Comparison of ENCODE assay signal across 8 cellular contexts in the genomic region with DNA sequence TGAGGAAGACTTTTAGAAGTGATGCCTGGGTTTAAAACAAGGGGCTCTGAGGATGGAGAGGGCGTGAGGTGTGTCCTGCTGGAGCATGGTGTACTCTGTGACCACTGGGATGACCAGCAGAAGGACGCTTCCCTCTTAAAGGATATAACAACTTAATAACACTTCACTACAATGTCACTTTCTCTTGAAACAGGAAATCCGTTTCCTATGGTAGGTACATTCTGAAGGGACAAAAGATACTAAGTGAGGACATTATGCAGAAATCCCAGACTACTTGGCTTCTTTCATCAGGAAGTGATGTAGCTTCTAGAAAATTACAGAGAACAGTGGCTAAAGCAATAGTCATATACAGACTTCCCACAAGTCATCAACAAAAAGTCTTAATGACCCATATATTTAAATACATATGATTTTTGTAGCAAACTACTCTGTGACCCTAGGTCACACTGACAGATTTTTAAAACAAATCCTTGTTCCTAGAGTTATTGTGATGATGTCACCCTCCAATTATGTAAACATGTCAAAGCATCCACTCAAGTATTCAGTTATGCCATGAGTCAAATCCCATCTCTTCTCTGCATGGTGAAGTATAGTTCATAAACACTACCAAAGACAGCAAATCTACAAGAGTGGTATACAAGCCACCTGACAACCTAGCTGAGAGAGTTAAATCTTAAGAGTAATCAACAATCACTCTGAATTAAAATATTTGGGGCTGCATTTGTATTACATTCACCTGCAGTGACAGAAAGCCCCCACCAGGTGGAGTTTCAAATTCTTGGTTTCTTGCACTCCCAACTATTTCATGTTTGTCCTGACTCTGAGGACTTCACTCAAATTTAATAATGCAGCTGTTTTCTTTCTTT. TPM values are rescaled to one million over a fixed set of nuclear protein-coding genes. Genes with fewer than 3 reads are reported as not detected.
DNase-seq lines count a peak whose midpoint lies in the region; ATAC-seq, FAIRE-seq and TF ChIP-seq lines count a peak whose summit lies in the region.

No MANE protein-coding gene starts in this region.

- CTCF ChIA-PET in A549 (lab: Yijun Ruan, JAX) = interaction anchor here (0.5 to 2.8 kb wide), 21 partner anchors 8 to 704 kb away, joined by 3 to 29 read pairs (median 4); no protein-coding TSS in a partner anchor

- TF ChIP-seq POLR2A in A549 (IDR thresholded peaks at IDR 0.05; ENCODE audit: low read length) = no peak

- FAIRE-seq in A549 (lab: Jason Lieb, UNC) = no peak

- 0 out of 5 replicates have a peak, but pooled peaks have one; percentile 11 to 30 for TF ChIP-seq RAD21 in A549 (conservative IDR thresholded peaks at IDR 0.05 in 1 of 2, IDR thresholded peaks at IDR 0.05 in 1 of 2)

- H3K4me2 ChIP-seq in A549 (no peak overlapping the region; the same call in 2 of the 3 replicates), OCI-LY1 (ENCODE audit: low read length) (no peak overlapping the region), hepatocyte (no peak overlapping the region)

- no peak for TF ChIP-seq EP300 in A549 (IDR thresholded peaks at IDR 0.05)

- DNase-seq in A549 (ENCODE audit: low read depth in 1 of 2, low spot score in 1 of 2) (peak; percentile 10 to 44), GM04504 (ENCODE audit: low read depth) (peak; percentile 77), astrocyte of the cerebellum (ENCODE audit: low read depth) (peak; percentile 19), hepatocyte (ENCODE audit: low spot score) (peak; percentile 58), HK-2 (ENCODE audit: unreplicated experiment) (no peak)
- DNase-seq in stimulated activated CD4-positive, alpha-beta T cell treated with anti-CD3 and anti-CD28 coated beads, Interleukin-15, amount 100 ng/mL, for 24 hours = peak; percentile 43

- no peaks in the 10 kb centered on the region for H3F3A ChIP-seq in OCI-LY1 (ENCODE audit: insufficient read depth, low read length)

- H3K4me1 ChIP-seq in A549 (peaks cover 10% of the 10 kb centered on the region), OCI-LY1 (ENCODE audit: insufficient read depth, low read length, severe bottlenecking) (no peaks in the 10 kb centered on the region), hepatocyte (ENCODE audit: insufficient read depth) (peaks cover 24% of the 10 kb centered on the region)

- H3K9me3 ChIP-seq in A549 = no peaks in the 10 kb centered on the region
- H3K9me3 ChIP-seq in OCI-LY1 (ENCODE audit: low read length) = no peaks in the 10 kb centered on the region
- no peaks in the 10 kb centered on the region for H3K9me3 ChIP-seq in hepatocyte (ENCODE audit: low read depth)

- H4K20me1 ChIP-seq in OCI-LY1 (ENCODE audit: insufficient read depth, low read length) (no peaks in the 10 kb centered on the region), hepatocyte (ENCODE audit: insufficient read depth, poor library complexity, severe bottlenecking) (no peaks in the 10 kb centered on the region)

- ATAC-seq in A549 (peak in 1 of 2 experiments; percentile 60; a peak in 2 of 6 replicates), HG03571 (IDR thresholded peaks at IDR 0.05; ENCODE audit: unreplicated experiment) (no peak)

- H2AFZ ChIP-seq in OCI-LY1 (ENCODE audit: low read length) (no peak overlapping the region), hepatocyte (no peak overlapping the region)

- WGBS in A549 (ENCODE audit: missing lambda C conversion rate) = 92% methylated on average over 3 of the region's 3 CpGs
- WGBS in hepatocyte (ENCODE audit: low lambda C conversion rate, missing lambda C conversion rate) = 85% methylated on average over 3 of the region's 3 CpGs

- H3K36me3 ChIP-seq in OCI-LY1 (ENCODE audit: insufficient read depth, low read length) (peaks cover 65% of the 10 kb centered on the region), hepatocyte (replicated peaks; ENCODE audit: insufficient read depth, low read depth) (no peaks in the 10 kb centered on the region)

- no peaks in the 10 kb centered on the region for H3K27me3 ChIP-seq in OCI-LY1 (ENCODE audit: insufficient read depth, low read length)
- H3K27me3 ChIP-seq in hepatocyte = no peaks in the 10 kb centered on the region

- no peak overlapping the region for H3K27ac ChIP-seq in A549
- no peak overlapping the region for H3K27ac ChIP-seq in OCI-LY1 (ENCODE audit: low read depth, low read length, poor library complexity, severe bottlenecking)
- H3K27ac ChIP-seq in hepatocyte = no peak overlapping the region

- no peaks in the 10 kb centered on the region for H3K79me2 ChIP-seq in OCI-LY1 (ENCODE audit: insufficient read depth, low read length)
- peaks cover 5% of the 10 kb centered on the region for H3K79me2 ChIP-seq in hepatocyte

- no peak overlapping the region for H3K4me3 ChIP-seq in A549
- H3K4me3 ChIP-seq in OCI-LY1 (ENCODE audit: low read depth, low read length, poor library complexity, severe bottlenecking) = no peak overlapping the region
- H3K4me3 ChIP-seq in astrocyte of the cerebellum (ENCODE audit: low read depth, low read length) = no peak overlapping the region
- no peak overlapping the region for H3K4me3 ChIP-seq in hepatocyte

- TF ChIP-seq CTCF in A549 (IDR thresholded peaks at IDR 0.05) (peak; percentile 52), OCI-LY1 (IDR thresholded peaks at IDR 0.05; ENCODE audit: low read length) (peak; percentile 86), astrocyte of the cerebellum (IDR thresholded peaks at IDR 0.05; ENCODE audit: low read depth, low read length, missing control alignments) (peak; percentile 80), hepatocyte (IDR thresholded peaks at IDR 0.05; ENCODE audit: poor library complexity) (peak; percentile 87)

- POLR2A ChIA-PET in A549 (lab: Yijun Ruan, JAX) = no interaction called here

- no peak overlapping the region for H3K9ac ChIP-seq in OCI-LY1 (ENCODE audit: low read length)

- in situ Hi-C loops in astrocyte of the cerebellum (cut with HindIII; ENCODE audit: low sequenced_read_pairs) = no loop called here

- H3K9me2 ChIP-seq in OCI-LY1 (ENCODE audit: low read depth, low read length) (no peaks in the 10 kb centered on the region), hepatocyte (replicated peaks; ENCODE audit: insufficient read depth) (no peaks in the 10 kb centered on the region)

TF ChIP-seq in A549, 52 proteins besides CTCF, POLR2A, EP300 and RAD21:
- TF ChIP-seq CHD4 (IDR thresholded peaks at IDR 0.05; ENCODE audit: borderline replicate concordance) = no peak
- TF ChIP-seq NPAS2 (CRISPR knock-in tag; IDR thresholded peaks at IDR 0.05; ENCODE audit: borderline replicate concordance) = no peak
- no peak for TF ChIP-seq NR3C1 (IDR thresholded peaks at IDR 0.05)
- TF ChIP-seq TFCP2L1 (CRISPR knock-in tag; IDR thresholded peaks at IDR 0.05) = no peak
- TF ChIP-seq SREBF2 (IDR thresholded peaks at IDR 0.05) = no peak
- no peak for TF ChIP-seq BHLHE40 (IDR thresholded peaks at IDR 0.05; ENCODE audit: low read depth, low read length)
- no peak for TF ChIP-seq ZFP36 (IDR thresholded peaks at IDR 0.05; ENCODE audit: borderline replicate concordance, partially characterized antibody)
- TF ChIP-seq FOXS1 (CRISPR knock-in tag; IDR thresholded peaks at IDR 0.05) = peak; percentile 86; the same call in 1 of the 2 replicates
- peak; percentile 59 for TF ChIP-seq SMC3 (IDR thresholded peaks at IDR 0.05)
- no peak for TF ChIP-seq FOSL2 (IDR thresholded peaks at IDR 0.05)
- peak; percentile 41; the same call in 1 of the 2 replicates for TF ChIP-seq FOSL2 (CRISPR knock-in tag; IDR thresholded peaks at IDR 0.05)
- TF ChIP-seq RNF2 (IDR thresholded peaks at IDR 0.05; ENCODE audit: borderline replicate concordance, low read depth) = no peak
- TF ChIP-seq JUN (IDR thresholded peaks at IDR 0.05) = no peak

RNA-seq across cellular contexts. Expression of gene PITPNB, which starts 32.8 kb away (rescaled TPM):
- 44.4 and 52.1 TPM in 2 replicates for polyA plus RNA-seq in A549 (2011; rRNA removed)
- polyA plus RNA-seq in A549 (2012; cell fraction: cytosol; rRNA removed) = 16.9 and 17.9 TPM in 2 replicates
- polyA plus RNA-seq in A549 (2012; cell fraction: nucleus; rRNA removed) = 9.2 and 17.0 TPM in 2 replicates
- polyA plus RNA-seq in A549 (2017; fragmentation: RNase III; extraction: RNeasy Plus Mini Kit Qiagen cat#74134 plus additional on column Dnase treatment) = 44.3 to 46.0 TPM (median 45.8 TPM) in 3 replicates
- polyA minus RNA-seq in A549 (2011; rRNA and poly(A)+ RNA removed) = 24.2 and 25.6 TPM in 2 replicates
- total RNA-seq in hepatocyte = 28.2 and 38.7 TPM in 2 replicates
- 49.3 and 65.3 TPM in 2 replicates for polyA plus RNA-seq in hepatocyte
